18 cellular contexts compared by ENCODE assay signal in the genomic region with DNA sequence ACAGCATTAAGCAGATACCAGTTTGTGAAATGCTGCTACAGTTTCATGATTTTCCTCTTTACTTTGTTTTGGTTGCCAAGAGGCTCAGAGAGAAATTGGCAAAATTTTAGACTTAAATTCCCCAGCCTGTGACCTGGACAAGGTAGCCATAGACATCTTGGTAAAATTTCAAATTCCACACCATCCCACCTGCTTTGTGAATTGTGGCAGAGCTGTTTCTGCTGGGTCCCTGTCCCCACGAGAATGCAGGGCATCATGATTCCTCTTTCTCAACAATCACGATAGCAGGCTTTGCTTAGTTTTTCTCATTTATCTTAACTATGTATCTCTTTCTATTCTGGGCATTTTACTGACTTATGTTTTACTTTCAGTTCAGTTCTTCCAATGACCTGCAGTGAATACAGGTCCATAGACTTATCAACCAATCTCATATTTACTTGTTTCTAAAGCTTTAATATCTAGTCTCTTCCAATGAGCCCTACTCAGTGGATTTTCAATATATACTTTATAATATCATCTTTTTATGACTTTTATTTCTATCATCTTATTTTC.
"Had no signal": no experiment of that assay in that cellular context is flagged by ENCODE, and none has a peak within 500 bp of the region (broad histone marks: within the 10 kb centered on the region; RNA-seq: fewer than 3 reads in every experiment).

No MANE protein-coding gene starts in this region.

- H3K4me1 ChIP-seq: body of pancreas, esophagus squamous epithelium, tibial artery, vagina had no signal

- H3K27ac Mint-ChIP-seq: activated CD8-positive, alpha-beta memory T cell treated with anti-CD3 and anti-CD28 coated beads, Interleukin-2, amount 10 ng/mL, durations not matched to agents 7 days and 5 days; memory B cell; nephron; stimulated activated effector memory CD8-positive, alpha-beta T cell treated with anti-CD3 and anti-CD28 coated beads, Interleukin-12 subunit alpha, Interleukin-12 subunit beta, amount 100 ng/mL, for 72 hours had no signal

- H3K4me3 ChIP-seq: body of pancreas, esophagus squamous epithelium, tibial artery, vagina had no signal

- H3K27me3 ChIP-seq: body of pancreas, esophagus squamous epithelium, tibial artery, vagina had no signal

- FAIRE-seq: endothelial cell of umbilical vein, kidney had no signal

- H3K4me3 Mint-ChIP-seq: activated CD8-positive, alpha-beta memory T cell treated with anti-CD3 and anti-CD28 coated beads, Interleukin-2, amount 10 ng/mL, durations not matched to agents 7 days and 5 days; activated T-cell treated with anti-CD3 and anti-CD28 coated beads, Interleukin-2, amount 50 U/mL, for 4 hours; memory B cell; nephron; stimulated activated effector memory CD8-positive, alpha-beta T cell treated with anti-CD3 and anti-CD28 coated beads, Interleukin-12 subunit alpha, Interleukin-12 subunit beta, amount 100 ng/mL, for 72 hours had no signal

- DNase-seq: activated CD8-positive, alpha-beta memory T cell treated with anti-CD3 and anti-CD28 coated beads, Interleukin-2, amount 10 ng/mL, durations not matched to agents 7 days and 5 days; activated gamma-delta T cell; activated T-cell treated with anti-CD3 and anti-CD28 coated beads, Interleukin-2, amount 50 U/mL, for 4 hours; amygdala; body of pancreas; cortex of kidney; effector CD8-positive, alpha-beta T cell; esophagus squamous epithelium; kidney; left ventricle myocardium superior; nucleus accumbens; T-helper 9 cell; tibial artery had no signal

- H3K9me3 ChIP-seq: body of pancreas, esophagus squamous epithelium, tibial artery, vagina had no signal

- H3K36me3 Mint-ChIP-seq: activated CD8-positive, alpha-beta memory T cell treated with anti-CD3 and anti-CD28 coated beads, Interleukin-2, amount 10 ng/mL, durations not matched to agents 7 days and 5 days; memory B cell; stimulated activated effector memory CD8-positive, alpha-beta T cell treated with anti-CD3 and anti-CD28 coated beads, Interleukin-12 subunit alpha, Interleukin-12 subunit beta, amount 100 ng/mL, for 72 hours had no signal

- H3K27ac ChIP-seq: esophagus squamous epithelium, tibial artery, vagina had no signal

- H3K36me3 ChIP-seq: esophagus squamous epithelium, tibial artery, vagina had no signal

- H3K27me3 Mint-ChIP-seq: activated CD8-positive, alpha-beta memory T cell treated with anti-CD3 and anti-CD28 coated beads, Interleukin-2, amount 10 ng/mL, durations not matched to agents 7 days and 5 days; memory B cell had no signal

- H3K9me3 Mint-ChIP-seq: activated T-cell treated with anti-CD3 and anti-CD28 coated beads, Interleukin-2, amount 50 U/mL, for 4 hours; memory B cell; nephron had no signal

- ATAC-seq: activated CD8-positive, alpha-beta memory T cell treated with anti-CD3 and anti-CD28 coated beads, Interleukin-2, amount 10 ng/mL, durations not matched to agents 7 days and 5 days; left ventricle myocardium superior; stimulated activated effector memory CD8-positive, alpha-beta T cell treated with anti-CD3 and anti-CD28 coated beads, Interleukin-12 subunit alpha, Interleukin-12 subunit beta, amount 100 ng/mL, for 72 hours had no signal

- H3K4me1 Mint-ChIP-seq: activated CD8-positive, alpha-beta memory T cell treated with anti-CD3 and anti-CD28 coated beads, Interleukin-2, amount 10 ng/mL, durations not matched to agents 7 days and 5 days; memory B cell; nephron; stimulated activated effector memory CD8-positive, alpha-beta T cell treated with anti-CD3 and anti-CD28 coated beads, Interleukin-12 subunit alpha, Interleukin-12 subunit beta, amount 100 ng/mL, for 72 hours had no signal
